ENCODE assay signal across 8 cellular contexts in genomic region chr9:128902351-128903078, GRCh38. TPM values are rescaled to one million over a fixed set of nuclear protein-coding genes. Genes with fewer than 3 reads are reported as not detected.
A peak's percentile ranks its signal among the peaks of the same experiment; 100 is the strongest.
DNase-seq lines count a peak whose midpoint lies in the region; ATAC-seq and TF ChIP-seq lines count a peak whose summit lies in the region.

No MANE protein-coding gene starts in this region.

- H3K27ac ChIP-seq in foreskin keratinocyte (peak overlapping the region; percentile 68), ovary (no peak overlapping the region)

- intact Hi-C loops in ovary (cut with DNase I) = no loop called here

- peaks cover 69% of the 10 kb centered on the region for H3K4me1 Mint-ChIP-seq in activated CD8-positive, alpha-beta T cell treated with anti-CD3 and anti-CD28 coated beads, Interleukin-2, amount 10 ng/mL, durations not matched to agents 7 days and 5 days (ENCODE audit: low read depth)

- H3K36me3 ChIP-seq in ovary = no peaks in the 10 kb centered on the region

- POLR2A ChIA-PET in activated CD8-positive, alpha-beta T cell treated with anti-CD3 and anti-CD28 coated beads, Interleukin-2, amount 10 ng/mL, durations not matched to agents 7 days and 5 days (lab: Charles Lee) = interaction anchor here (1.0 to 2.4 kb wide), 4 partner anchors 20 to 185 kb away, joined by 3 to 20 read pairs (median 4); partner anchors contain the start of genes ENDOG, KYAT1 and LRRC8A

- no peaks in the 10 kb centered on the region for H3K27me3 Mint-ChIP-seq in activated CD8-positive, alpha-beta T cell treated with anti-CD3 and anti-CD28 coated beads, Interleukin-2, amount 10 ng/mL, durations not matched to agents 7 days and 5 days (ENCODE audit: low read depth)

- H3K36me3 Mint-ChIP-seq in activated CD8-positive, alpha-beta T cell treated with anti-CD3 and anti-CD28 coated beads, Interleukin-2, amount 10 ng/mL, durations not matched to agents 7 days and 5 days (ENCODE audit: low read depth) = peaks cover 23% of the 10 kb centered on the region

- peak overlapping the region; percentile 34 for H3K4me3 ChIP-seq in Jurkat, Clone E6-1 (ENCODE audit: low read length)
- no peak overlapping the region for H3K4me3 ChIP-seq in ovary

- H3K9me3 Mint-ChIP-seq in activated CD8-positive, alpha-beta T cell treated with anti-CD3 and anti-CD28 coated beads, Interleukin-2, amount 10 ng/mL, durations not matched to agents 7 days and 5 days (ENCODE audit: insufficient read depth) = no peaks in the 10 kb centered on the region

- H3K27me3 ChIP-seq in foreskin keratinocyte (no peaks in the 10 kb centered on the region), ovary (no peaks in the 10 kb centered on the region)

- H3K27ac Mint-ChIP-seq in activated CD8-positive, alpha-beta T cell treated with anti-CD3 and anti-CD28 coated beads, Interleukin-2, amount 10 ng/mL, durations not matched to agents 7 days and 5 days = peak overlapping the region; percentile 93

- in situ Hi-C loops in G401 (cut with HindIII; ENCODE audit: low sequenced_read_pairs) = no loop called here

- peak; percentile 89 for ATAC-seq in activated CD8-positive, alpha-beta T cell treated with anti-CD3 and anti-CD28 coated beads, Interleukin-2, amount 10 ng/mL, durations not matched to agents 7 days and 5 days
- peak; percentile 76 for ATAC-seq in foreskin keratinocyte

- WGBS in ovary, 3 donors = 84 to 86% (median 86%) methylated on average over 21 to 23 of the region's 23 CpGs

- no peak for TF ChIP-seq EP300 in ovary (IDR thresholded peaks at IDR 0.05)

- H3K4me1 ChIP-seq in foreskin keratinocyte (peaks cover 24% of the 10 kb centered on the region), ovary (ENCODE audit: insufficient read depth) (no peaks in the 10 kb centered on the region)

- no peak for TF ChIP-seq POLR2A in ovary (IDR thresholded peaks at IDR 0.05)

- DNase-seq in COR-L47 (lab: John Stamatoyannopoulos, UW) (peak; percentile 59), GM20000 (ENCODE audit: low spot score) (peak; percentile 85), foreskin keratinocyte (peak; percentile 86 to 91), ovary (no peak), G401 (ENCODE audit: low spot score) (no peak)
- DNase-seq in Jurkat, Clone E6-1 (ENCODE audit: low read depth, low spot score) = peak; percentile 92
- DNase-seq in activated CD8-positive, alpha-beta T cell treated with anti-CD3 and anti-CD28 coated beads, Interleukin-2, amount 10 ng/mL, durations not matched to agents 7 days and 5 days = peak; percentile 95
- DNase-seq in stimulated activated CD4-positive, alpha-beta T cell treated with anti-CD3 and anti-CD28 coated beads, Interleukin-4, amount 100 ng/mL, for 48 hours (ENCODE audit: low read depth in 2 of 2) = peak; percentile 73 to 76

- CTCF ChIA-PET in activated CD8-positive, alpha-beta T cell treated with anti-CD3 and anti-CD28 coated beads, Interleukin-2, amount 10 ng/mL, durations not matched to agents 7 days and 5 days (lab: Charles Lee) = interaction anchor here (2.2 to 3.5 kb wide), 2 partner anchors 20 to 26 kb away, joined by 7 to 19 read pairs; partner anchors contain the start of genes KYAT1 and LRRC8A

- no peaks in the 10 kb centered on the region for H3K9me3 ChIP-seq in ovary

- TF ChIP-seq CTCF in GM20000 (IDR thresholded peaks at IDR 0.05; ENCODE audit: extremely low read depth, missing control alignments) (no peak), foreskin keratinocyte (conservative IDR thresholded peaks at IDR 0.05) (no peak), ovary (IDR thresholded peaks at IDR 0.05) (no peak)

- peak overlapping the region; percentile 77 for H3K4me3 Mint-ChIP-seq in activated CD8-positive, alpha-beta T cell treated with anti-CD3 and anti-CD28 coated beads, Interleukin-2, amount 10 ng/mL, durations not matched to agents 7 days and 5 days

RNA-seq across cellular contexts. Expression of gene PHYHD1, which starts 18.3 kb away (rescaled TPM):
- polyA plus RNA-seq in Jurkat, Clone E6-1 (2012; ENCODE audit: insufficient read depth, insufficient read length) = not detected
- under 1 TPM; 0.55 to 0.68 TPM for total RNA-seq in activated CD8-positive, alpha-beta T cell treated with anti-CD3 and anti-CD28 coated beads, Interleukin-2, amount 10 ng/mL, durations not matched to agents 7 days and 5 days
- 8.2 and 12.9 TPM in 2 replicates for total RNA-seq in foreskin keratinocyte
- 11.6 and 19.9 TPM in 2 replicates for polyA plus RNA-seq in foreskin keratinocyte
- total RNA-seq in ovary = 10 to 100 TPM; 24.8 to 63.9 (median 43.1) TPM
- polyA plus RNA-seq in ovary = 10 to 100 TPM; 41.1 to 50.4 TPM
- 13.8 and 17.6 TPM in 2 replicates for total RNA-seq in G401 (2014; rRNA removed; shearing (Covaris generic))

RNA-seq across cellular contexts. Expression of gene LRRC8A, which starts 20.6 kb away (rescaled TPM):
- polyA plus RNA-seq in Jurkat, Clone E6-1 (2012; ENCODE audit: insufficient read depth, insufficient read length) = 14.6 TPM
- total RNA-seq in activated CD8-positive, alpha-beta T cell treated with anti-CD3 and anti-CD28 coated beads, Interleukin-2, amount 10 ng/mL, durations not matched to agents 7 days and 5 days = 10 to 100 TPM; 26.1 to 27.2 TPM
- 127 and 152 TPM in 2 replicates for total RNA-seq in foreskin keratinocyte
- polyA plus RNA-seq in foreskin keratinocyte = 74.0 and 81.3 TPM in 2 replicates
- 10 to 100 TPM; 18.1 to 39.7 (median 26.4) TPM for total RNA-seq in ovary
- polyA plus RNA-seq in ovary = 10 to 100 TPM; 21.2 to 28.5 TPM
- total RNA-seq in G401 (2014; rRNA removed; shearing (Covaris generic)) = 19.6 and 38.7 TPM in 2 replicates

RNA-seq across cellular contexts. Expression of gene KYAT1, which starts 20.8 kb away (rescaled TPM):
- 28.5 TPM for polyA plus RNA-seq in Jurkat, Clone E6-1 (2012; ENCODE audit: insufficient read depth, insufficient read length)
- 10 to 100 TPM; 12.6 to 13.0 TPM for total RNA-seq in activated CD8-positive, alpha-beta T cell treated with anti-CD3 and anti-CD28 coated beads, Interleukin-2, amount 10 ng/mL, durations not matched to agents 7 days and 5 days
- total RNA-seq in foreskin keratinocyte (13.2 and 16.2 TPM in 2 replicates), ovary (10 to 100 TPM in 1 of 7 donors, 1 to 10 TPM in 6; 4.6 to 10.2 (median 6.1) TPM)
- polyA plus RNA-seq in foreskin keratinocyte (13.0 and 16.4 TPM in 2 replicates), ovary (1 to 10 TPM; 4.2 to 5.8 TPM)
- 10.5 and 14.8 TPM in 2 replicates for total RNA-seq in G401 (2014; rRNA removed; shearing (Covaris generic))

RNA-seq across cellular contexts. Expression of gene DOLK, which starts 44.9 kb away (rescaled TPM):
- polyA plus RNA-seq in Jurkat, Clone E6-1 (2012; ENCODE audit: insufficient read depth, insufficient read length) = 10.5 TPM
- 1 to 10 TPM; 7.9 to 8.7 TPM for total RNA-seq in activated CD8-positive, alpha-beta T cell treated with anti-CD3 and anti-CD28 coated beads, Interleukin-2, amount 10 ng/mL, durations not matched to agents 7 days and 5 days
- 21.1 and 21.5 TPM in 2 replicates for total RNA-seq in foreskin keratinocyte
- 20.2 and 22.0 TPM in 2 replicates for polyA plus RNA-seq in foreskin keratinocyte
- 10 to 100 TPM in 5 of 7 donors, 1 to 10 TPM in 2; 6.1 to 14.9 (median 12.6) TPM for total RNA-seq in ovary
- polyA plus RNA-seq in ovary = 10 to 100 TPM in 1 of 2 donors, 1 to 10 TPM in 1; 9.5 to 12.0 TPM
- 33.7 and 38.6 TPM in 2 replicates for total RNA-seq in G401 (2014; rRNA removed; shearing (Covaris generic))

RNA-seq across cellular contexts. Expression of gene NUP188, which starts 45.0 kb away (rescaled TPM):
- 118 TPM for polyA plus RNA-seq in Jurkat, Clone E6-1 (2012; ENCODE audit: insufficient read depth, insufficient read length)
- total RNA-seq in activated CD8-positive, alpha-beta T cell treated with anti-CD3 and anti-CD28 coated beads, Interleukin-2, amount 10 ng/mL, durations not matched to agents 7 days and 5 days = 10 to 100 TPM; 83.8 to 85.2 TPM
- 55.3 and 61.2 TPM in 2 replicates for total RNA-seq in foreskin keratinocyte
- polyA plus RNA-seq in foreskin keratinocyte = 21.9 and 26.5 TPM in 2 replicates
- 10 to 100 TPM; 12.5 to 43.8 (median 30.7) TPM for total RNA-seq in ovary
- polyA plus RNA-seq in ovary = 10 to 100 TPM; 10.6 to 25.1 TPM
- 33.2 and 68.6 TPM in 2 replicates for total RNA-seq in G401 (2014; rRNA removed; shearing (Covaris generic))

Comparison
In these comparisons a context has a peak if more than half of its experiments do, and no peak if none do; other contexts are left out.
1. DNase-seq: peak in COR-L47 (single experiment), GM20000 (single experiment), Jurkat, Clone E6-1 (single experiment), activated CD8-positive, alpha-beta T cell treated with anti-CD3 and anti-CD28 coated beads, Interleukin-2, amount 10 ng/mL, durations not matched to agents 7 days and 5 days (single experiment), foreskin keratinocyte (2 of 2) and stimulated activated CD4-positive, alpha-beta T cell treated with anti-CD3 and anti-CD28 coated beads, Interleukin-4, amount 100 ng/mL, for 48 hours (2 of 2); none in ovary (0 of 5) and G401 (single experiment).